In the genomic region with DNA sequence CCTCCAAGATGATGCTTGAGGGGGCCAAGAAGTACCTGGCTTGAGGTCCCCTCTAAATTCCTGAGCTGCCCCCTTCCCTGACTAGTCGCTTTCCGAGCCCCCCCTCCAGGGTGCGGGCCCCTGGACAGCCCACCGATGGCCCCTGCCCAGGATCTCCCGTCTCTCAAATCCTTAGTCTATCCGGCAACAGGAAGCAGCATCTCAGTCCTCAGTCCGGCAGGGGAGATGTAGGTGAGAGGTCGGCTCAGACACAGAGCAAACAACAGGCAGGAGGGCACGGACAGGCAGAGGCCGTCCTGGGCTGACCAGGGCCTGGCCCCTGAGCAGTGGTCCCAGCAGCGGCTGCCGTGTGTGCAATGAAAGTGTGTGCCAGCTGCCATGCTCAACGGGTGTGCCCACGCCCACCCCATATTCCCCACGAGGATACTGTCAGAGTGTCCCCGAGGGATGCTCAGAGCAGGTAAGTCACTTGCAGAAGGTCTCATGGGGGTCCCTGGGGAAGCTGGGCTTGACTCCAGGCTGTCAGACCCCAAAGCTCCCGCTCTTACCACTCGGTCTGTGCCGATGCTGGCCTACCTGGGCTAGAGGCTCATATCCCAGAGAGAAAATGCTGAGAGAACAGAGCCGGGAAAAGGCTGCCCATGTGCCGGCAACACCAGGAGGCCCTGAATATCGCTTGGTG, we compare ENCODE assay signal across 12 cellular contexts.
"Had no signal": no experiment of that assay in that cellular context is flagged by ENCODE, and none has a peak within 500 bp of the region (broad histone marks: within the 10 kb centered on the region; RNA-seq: fewer than 3 reads in every experiment).

No MANE protein-coding gene starts in this region.

- ATAC-seq: activated CD8-positive, alpha-beta T cell treated with anti-CD3 and anti-CD28 coated beads, Interleukin-2, amount 10 ng/mL, durations not matched to agents 7 days and 5 days; gastroesophageal sphincter; lower lobe of right lung; right cardiac atrium had no signal

- DNase-seq: activated CD4-positive, alpha-beta T cell treated with anti-CD3 and anti-CD28 coated beads for 48 hours; activated CD8-positive, alpha-beta memory T cell treated with anti-CD3 and anti-CD28 coated beads, Interleukin-2, amount 50 U/mL, for 48 hours; activated CD8-positive, alpha-beta T cell treated with anti-CD3 and anti-CD28 coated beads, Interleukin-2, amount 10 ng/mL, durations not matched to agents 7 days and 5 days; activated naive CD4-positive, alpha-beta T cell; aorta; lower lobe of right lung; midbrain; stimulated activated naive CD4-positive, alpha-beta T cell; upper lobe of left lung; WERI-Rb-1 had no signal

- H3K27ac Mint-ChIP-seq: activated CD8-positive, alpha-beta T cell treated with anti-CD3 and anti-CD28 coated beads, Interleukin-2, amount 10 ng/mL, durations not matched to agents 7 days and 5 days had no signal

- H3K4me3 ChIP-seq: gastroesophageal sphincter, lower lobe of right lung, upper lobe of left lung had no signal

- H3K4me3 Mint-ChIP-seq: activated CD8-positive, alpha-beta T cell treated with anti-CD3 and anti-CD28 coated beads, Interleukin-2, amount 10 ng/mL, durations not matched to agents 7 days and 5 days had no signal

- H3K27ac ChIP-seq: gastroesophageal sphincter, lower lobe of right lung, WERI-Rb-1 had no signal

- H3K9me3 ChIP-seq: gastroesophageal sphincter, lower lobe of right lung, upper lobe of left lung had no signal

- H3K27me3 ChIP-seq: gastroesophageal sphincter, upper lobe of left lung had no signal
